ENCODE assay signal across 16 cellular contexts in genomic region chr7:42746226-42746625, GRCh38.
A peak's percentile ranks its signal among the peaks of the same experiment; 100 is the strongest.
DNase-seq lines count a peak whose midpoint lies in the region; ATAC-seq and TF ChIP-seq lines count a peak whose summit lies in the region.
"Had no signal": no experiment of that assay in that cellular context is flagged by ENCODE, and none has a peak within 500 bp of the region (broad histone marks: within the 10 kb centered on the region; RNA-seq: fewer than 3 reads in every experiment).

No MANE protein-coding gene starts in this region.

- no peaks in the 10 kb centered on the region for H4K20me1 ChIP-seq in PC-3 (ENCODE audit: low read length)

- ATAC-seq in esophagus mucosa (peak; percentile 20), omental fat pad (ENCODE audit: low FRiP score) (peak; percentile 80), PC-3 (no peak)

- DNase-seq in Daoy (ENCODE audit: low read depth) (peak; percentile 42), SW480 (ENCODE audit: low spot score) (peak; percentile 77), omental fat pad (ENCODE audit: low spot score) (no peak), NCI-H1417 treated with DMSO at 0.1 percent for 48 hours (lab: John Stamatoyannopoulos, UW) (no peak), anterior cingulate cortex (lab: John Stamatoyannopoulos, UW) (no peak), PC-3 (no peak)
- DNase-seq: BE2C; CD4-positive, alpha-beta memory T cell; IMR-90; Kasumi-1; MV-4-11; NCI-H1436; NCI-H2029 treated with DMSO at 0.1 percent for 48 hours; NCI-H510A treated with DMSO at 0.1 percent for 48 hours had no signal

- no peaks in the 10 kb centered on the region for H3K9me3 ChIP-seq in PC-3 (ENCODE audit: low read length)
- H3K9me3 ChIP-seq: BE2C, HAP-1 had no signal

- H2AFZ ChIP-seq in PC-3 (ENCODE audit: low read length): no peak overlapping the region

- no peaks in the 10 kb centered on the region for H3K9me2 ChIP-seq in PC-3 (replicated peaks; ENCODE audit: low read length)

- no peak overlapping the region for H3K27ac ChIP-seq in PC-3 (ENCODE audit: low read length)

- CTCF ChIA-PET in PC-3 (lab: Charles Lee): no interaction called here

- H3K4me2 ChIP-seq in PC-3 (ENCODE audit: low read length): no peak overlapping the region

- H3K36me3 ChIP-seq in PC-3 (ENCODE audit: low read depth, low read length): no peaks in the 10 kb centered on the region
- H3K36me3 ChIP-seq: BE2C, HAP-1 had no signal

- POLR2A ChIA-PET in PC-3 (lab: Charles Lee; ENCODE audit: unreplicated experiment): no interaction called here

- H3K4me3 ChIP-seq in PC-3 (ENCODE audit: low read length): no peak overlapping the region
- H3K4me3 ChIP-seq: HAP-1 had no signal

- no TSS peak for BruUV-seq in PC-3 (replicated peaks; lab: Mats Ljungman, UMichigan)

- H3K4me1 ChIP-seq in PC-3 (ENCODE audit: insufficient read depth, low read length): no peaks in the 10 kb centered on the region
- H3K4me1 ChIP-seq: BE2C, HAP-1 had no signal

- intact Hi-C loops in PC-3 (cut with micrococcal nuclease): no loop called here

- TF ChIP-seq CTCF in omental fat pad (IDR thresholded peaks at IDR 0.05) (no peak), PC-3 (conservative IDR thresholded peaks at IDR 0.05; ENCODE audit: low read depth, low read length) (no peak)

- no peaks in the 10 kb centered on the region for H3F3A ChIP-seq in PC-3 (ENCODE audit: low read length, unreplicated experiment)

- H3K27me3 ChIP-seq in PC-3 (ENCODE audit: low read length): no peaks in the 10 kb centered on the region
- H3K27me3 ChIP-seq: BE2C had no signal

- H3K9ac ChIP-seq in PC-3 (ENCODE audit: low read length): no peak overlapping the region

- no peaks in the 10 kb centered on the region for H3K79me2 ChIP-seq in PC-3 (ENCODE audit: low read length)

Comparison
In these comparisons a context has a peak if more than half of its experiments do, and no peak if none do; other contexts are left out.
1. DNase-seq: peak in Daoy (single experiment) and SW480 (single experiment); none in omental fat pad (single experiment), NCI-H1417 treated with DMSO at 0.1 percent for 48 hours (single experiment), anterior cingulate cortex (0 of 58) and PC-3 (single experiment).